Comparison of ENCODE assay signal across 11 cellular contexts in genomic region chrX:84487365-84488353, GRCh38. TPM values are rescaled to one million over a fixed set of nuclear protein-coding genes. Genes with fewer than 3 reads are reported as not detected.
DNase-seq lines count a peak whose midpoint lies in the region; ATAC-seq and TF ChIP-seq lines count a peak whose summit lies in the region.
"Had no signal": no experiment of that assay in that cellular context is flagged by ENCODE, and none has a peak within 500 bp of the region (broad histone marks: within the 10 kb centered on the region; RNA-seq: fewer than 3 reads in every experiment).

No MANE protein-coding gene starts in this region.

- DNase-seq in activated naive CD4-positive, alpha-beta T cell treated with anti-CD3 and anti-CD28 coated beads, Interleukin-2, amount 10 ng/mL, durations not matched to agents 7 days and 5 days: no peak
- no peak for DNase-seq in activated naive CD4-positive, alpha-beta T cell treated with anti-CD3 and anti-CD28 coated beads, Interleukin-2, amount 50 U/mL, for 72 hours (ENCODE audit: low spot score in 2 of 2)
- DNase-seq in NCI-H2171 (lab: John Stamatoyannopoulos, UW) (no peak), erythroblast (lab: John Stamatoyannopoulos, UW) (no peak), C1 segment of cervical spinal cord (lab: John Stamatoyannopoulos, UW) (no peak)
- DNase-seq: activated CD8-positive, alpha-beta memory T cell treated with anti-CD3 and anti-CD28 coated beads, Interleukin-2, amount 50 U/mL, for 48 hours; NCI-H446 treated with DMSO at 0.1 percent for 48 hours had no signal

- CTCF ChIA-PET in activated naive CD4-positive, alpha-beta T cell treated with anti-CD3 and anti-CD28 coated beads, Interleukin-2, amount 10 ng/mL, durations not matched to agents 7 days and 5 days (lab: Charles Lee): no interaction called here

- no peak for TF ChIP-seq POLR2A in erythroblast (IDR thresholded peaks at IDR 0.05; ENCODE audit: low read length)

- H3K4me3 Mint-ChIP-seq in activated naive CD4-positive, alpha-beta T cell treated with anti-CD3 and anti-CD28 coated beads, Interleukin-2, amount 10 ng/mL, durations not matched to agents 7 days and 5 days: no peak overlapping the region

- H3K36me3 Mint-ChIP-seq in activated naive CD4-positive, alpha-beta T cell treated with anti-CD3 and anti-CD28 coated beads, Interleukin-2, amount 10 ng/mL, durations not matched to agents 7 days and 5 days: no peaks in the 10 kb centered on the region
- H3K36me3 Mint-ChIP-seq in activated naive CD4-positive, alpha-beta T cell treated with anti-CD3 and anti-CD28 coated beads, Interleukin-2, amount 50 U/mL, for 72 hours: peaks cover 0 to 13% of the 10 kb centered on the region in 2 donors

- peak overlapping the region; percentile 21 for H3K27ac Mint-ChIP-seq in activated naive CD4-positive, alpha-beta T cell treated with anti-CD3 and anti-CD28 coated beads, Interleukin-2, amount 10 ng/mL, durations not matched to agents 7 days and 5 days
- H3K27ac Mint-ChIP-seq in activated naive CD4-positive, alpha-beta T cell treated with anti-CD3 and anti-CD28 coated beads, Interleukin-2, amount 50 U/mL, for 72 hours: no peak overlapping the region

- no peak for ATAC-seq in activated naive CD4-positive, alpha-beta T cell treated with anti-CD3 and anti-CD28 coated beads, Interleukin-2, amount 50 U/mL, for 72 hours
- ATAC-seq in HG02610 (IDR thresholded peaks at IDR 0.05; ENCODE audit: unreplicated experiment) (peak; percentile 100), HG03442 (IDR thresholded peaks at IDR 0.05; ENCODE audit: unreplicated experiment) (peak; percentile 100), esophagus mucosa (no peak)
- ATAC-seq: A549 had no signal

- peaks cover 6% of the 10 kb centered on the region for H3K9me3 Mint-ChIP-seq in activated naive CD4-positive, alpha-beta T cell treated with anti-CD3 and anti-CD28 coated beads, Interleukin-2, amount 10 ng/mL, durations not matched to agents 7 days and 5 days
- no peaks in the 10 kb centered on the region for H3K9me3 Mint-ChIP-seq in activated naive CD4-positive, alpha-beta T cell treated with anti-CD3 and anti-CD28 coated beads, Interleukin-2, amount 50 U/mL, for 72 hours

- no peaks in the 10 kb centered on the region for H3K27me3 Mint-ChIP-seq in activated naive CD4-positive, alpha-beta T cell treated with anti-CD3 and anti-CD28 coated beads, Interleukin-2, amount 10 ng/mL, durations not matched to agents 7 days and 5 days

- H3K4me1 Mint-ChIP-seq in activated naive CD4-positive, alpha-beta T cell treated with anti-CD3 and anti-CD28 coated beads, Interleukin-2, amount 10 ng/mL, durations not matched to agents 7 days and 5 days: no peaks in the 10 kb centered on the region

RNA-seq across cellular contexts. Expression of gene HDX, which starts 14.6 kb away (rescaled TPM):
- 1 to 10 TPM; 2.4 to 3.3 TPM for total RNA-seq in activated naive CD4-positive, alpha-beta T cell treated with anti-CD3 and anti-CD28 coated beads, Interleukin-2, amount 50 U/mL, for 72 hours
- 0.48 TPM for total RNA-seq in esophagus mucosa

Comparison
In these comparisons a context has a peak if more than half of its experiments do, and no peak if none do; other contexts are left out.
1. ATAC-seq: peak in HG02610 (single experiment) and HG03442 (single experiment); none in activated naive CD4-positive, alpha-beta T cell treated with anti-CD3 and anti-CD28 coated beads, Interleukin-2, amount 50 U/mL, for 72 hours (0 of 2) and esophagus mucosa (single experiment).